In the genomic region with DNA sequence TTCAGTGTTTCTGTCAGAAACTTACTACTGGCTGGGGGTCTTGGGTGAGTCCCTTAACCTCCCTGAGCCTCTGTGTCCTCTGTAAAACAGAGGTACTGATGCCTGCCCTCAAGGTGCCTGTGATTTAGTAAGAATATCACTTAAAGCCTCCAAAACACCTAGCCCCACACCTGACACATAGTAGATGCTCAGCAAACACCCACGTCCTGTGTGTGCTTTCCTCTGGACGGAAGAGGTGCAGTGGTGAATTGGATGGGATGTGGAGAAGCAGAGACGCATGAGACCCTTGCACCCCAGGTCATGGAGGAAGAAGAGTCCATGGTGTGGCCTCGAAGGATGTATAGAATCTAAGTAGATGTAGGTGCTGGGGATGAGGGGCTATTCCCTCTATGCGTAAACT, we compare ENCODE assay signal across 16 cellular contexts.
DNase-seq lines count a peak whose midpoint lies in the region; ATAC-seq and TF ChIP-seq lines count a peak whose summit lies in the region.
"Had no signal": no experiment of that assay in that cellular context is flagged by ENCODE, and none has a peak within 500 bp of the region (broad histone marks: within the 10 kb centered on the region; RNA-seq: fewer than 3 reads in every experiment).

No MANE protein-coding gene starts in this region.

- no peaks in the 10 kb centered on the region for H3K36me3 ChIP-seq in CD4-positive, alpha-beta memory T cell (ENCODE audit: insufficient read depth, low read length)
- no peaks in the 10 kb centered on the region for H3K36me3 ChIP-seq in HEK293 (ENCODE audit: control insufficient read depth in 2 of 2, insufficient read depth in 1 of 2, low read length in 2 of 2)
- peaks cover 42% of the 10 kb centered on the region for H3K36me3 ChIP-seq in neutrophil
- H3K36me3 ChIP-seq in tibial artery: peaks cover 0 to 18% (median 8%) of the 10 kb centered on the region in 3 donors
- H3K36me3 ChIP-seq: SJSA1 had no signal

- TF ChIP-seq CTCF in HEK293 (tag by site-specific recombination; IDR thresholded peaks at IDR 0.05) (no peak), endothelial cell (IDR thresholded peaks at IDR 0.05; ENCODE audit: unreplicated experiment) (no peak), neutrophil (IDR thresholded peaks at IDR 0.05) (no peak), tibial artery (IDR thresholded peaks at IDR 0.05) (no peak)

- H3K27ac Mint-ChIP-seq in CD4-positive, alpha-beta memory T cell: peak overlapping the region in 5 of 7 donors; percentile 24 to 58 (median 38)
- peak overlapping the region; percentile 8 for H3K27ac Mint-ChIP-seq in endothelial cell (ENCODE audit: unreplicated experiment)

- intact Hi-C loops in CD4-positive, alpha-beta memory T cell (cut with micrococcal nuclease): no loop called here
- intact Hi-C loops in tibial artery (cut with DNase I; ENCODE audit: low total_unique reads): no loop called here

- peaks cover 0 to 1% (median 0%) of the 10 kb centered on the region in 8 donors for H3K9me3 Mint-ChIP-seq in CD4-positive, alpha-beta memory T cell
- H3K9me3 Mint-ChIP-seq in endothelial cell (ENCODE audit: unreplicated experiment): no peaks in the 10 kb centered on the region

- DNase-seq in CD4-positive, alpha-beta memory T cell: no peak
- DNase-seq in endothelial cell (ENCODE audit: low spot score) (no peak), tibial artery (no peak), NCI-H1436 (lab: John Stamatoyannopoulos, UW) (no peak)
- DNase-seq: DMS79 treated with DMSO at 0.1 percent for 48 hours, GM23248, KG1, NCI-H1105, NCI-H187, NCI-H446 had no signal

- no peaks in the 10 kb centered on the region for H3K27me3 ChIP-seq in CD4-positive, alpha-beta memory T cell (ENCODE audit: insufficient read depth, low read length)
- H3K27me3 ChIP-seq in neutrophil: no peaks in the 10 kb centered on the region
- H3K27me3 ChIP-seq in tibial artery: no peaks in the 10 kb centered on the region
- H3K27me3 ChIP-seq: BLaER1 treated with 17β-estradiol and CSF1 and Interleukin-3, amounts not matched to agents 10 nM and 100 nM; SJSA1 had no signal

- H3K27me3 Mint-ChIP-seq in CD4-positive, alpha-beta memory T cell: no peaks in the 10 kb centered on the region
- peaks cover 5% of the 10 kb centered on the region for H3K27me3 Mint-ChIP-seq in endothelial cell (ENCODE audit: unreplicated experiment)

- H3K4me1 ChIP-seq in CD4-positive, alpha-beta memory T cell (ENCODE audit: insufficient read depth, low read length): no peaks in the 10 kb centered on the region
- H3K4me1 ChIP-seq in HEK293 (ENCODE audit: control insufficient read depth, insufficient read depth, low read length): no peaks in the 10 kb centered on the region
- H3K4me1 ChIP-seq in neutrophil (ENCODE audit: control insufficient read depth in 1 of 2, insufficient read depth in 1 of 2, low read depth in 1 of 2, low read length in 1 of 2): peaks cover 45 to 54% of the 10 kb centered on the region in 2 experiments
- peaks cover 0 to 16% (median 0%) of the 10 kb centered on the region in 4 donors for H3K4me1 ChIP-seq in tibial artery
- H3K4me1 ChIP-seq: SJSA1 had no signal

- no peaks in the 10 kb centered on the region for H3K9me3 ChIP-seq in CD4-positive, alpha-beta memory T cell (ENCODE audit: control insufficient read depth in 1 of 2, low read length in 2 of 2)
- no peaks in the 10 kb centered on the region for H3K9me3 ChIP-seq in HEK293 (ENCODE audit: control insufficient read depth, insufficient read depth, low read depth, low read length)
- H3K9me3 ChIP-seq in neutrophil: no peaks in the 10 kb centered on the region
- no peaks in the 10 kb centered on the region for H3K9me3 ChIP-seq in tibial artery
- H3K9me3 ChIP-seq: BLaER1 treated with 17β-estradiol and CSF1 and Interleukin-3, amounts not matched to agents 10 nM and 100 nM; SJSA1 had no signal

- ATAC-seq in HG03565 (IDR thresholded peaks at IDR 0.05; ENCODE audit: unreplicated experiment): no peak
- ATAC-seq: HCT116 had no signal

- no peak overlapping the region for H3K4me3 Mint-ChIP-seq in CD4-positive, alpha-beta memory T cell
- H3K4me3 Mint-ChIP-seq in endothelial cell (ENCODE audit: unreplicated experiment): no peak overlapping the region

- CTCF ChIA-PET in CD4-positive, alpha-beta memory T cell (lab: Charles Lee; ENCODE audit: partially characterized antibody): interaction anchor here (0.9 kb wide), 1 partner anchor 15 kb away, joined by 3 read pairs; no protein-coding TSS in a partner anchor
- CTCF ChIA-PET in HEK293 (lab: Yijun Ruan, JAX): interaction anchor here (0.6 kb wide), 2 partner anchors 34 to 44 kb away, joined by 3 read pairs; no protein-coding TSS in a partner anchor

- H3K4me3 ChIP-seq in CD4-positive, alpha-beta memory T cell (ENCODE audit: low read length in 2 of 2): no peak overlapping the region
- H3K4me3 ChIP-seq in HEK293 (ENCODE audit: low read depth, low read length) (no peak overlapping the region), neutrophil (ENCODE audit: low read depth in 1 of 2, low read length in 1 of 2) (no peak overlapping the region), tibial artery (no peak overlapping the region)
- H3K4me3 ChIP-seq: BLaER1 treated with 17β-estradiol and CSF1 and Interleukin-3, amounts not matched to agents 10 nM and 100 nM; GM23248; SJSA1 had no signal

- POLR2A ChIA-PET in CD4-positive, alpha-beta memory T cell (lab: Charles Lee; ENCODE audit: partially characterized antibody): no interaction called here
- POLR2A ChIA-PET in HEK293 (lab: Yijun Ruan, JAX): no interaction called here

- H3K36me3 Mint-ChIP-seq in CD4-positive, alpha-beta memory T cell: no peaks in the 10 kb centered on the region
- peaks cover 12% of the 10 kb centered on the region for H3K36me3 Mint-ChIP-seq in endothelial cell (ENCODE audit: low read depth, unreplicated experiment)

- no peak overlapping the region for H3K27ac ChIP-seq in CD4-positive, alpha-beta memory T cell (ENCODE audit: low read depth, low read length)
- H3K27ac ChIP-seq in HEK293 (ENCODE audit: extremely low read depth, low read depth, low read length) (no peak overlapping the region), neutrophil (peak overlapping the region; percentile 13), tibial artery (no peak overlapping the region)
- H3K27ac ChIP-seq: GM23248, SJSA1 had no signal

- peaks cover 7 to 18% (median 10%) of the 10 kb centered on the region in 4 donors for H3K4me1 Mint-ChIP-seq in CD4-positive, alpha-beta memory T cell
- H3K4me1 Mint-ChIP-seq in endothelial cell (ENCODE audit: unreplicated experiment): no peaks in the 10 kb centered on the region

TF ChIP-seq in HEK293, 187 proteins besides CTCF, POLR2A, EP300 and RAD21:
- TF ChIP-seq ZNF10 (tag by site-specific recombination; IDR thresholded peaks at IDR 0.05) (no peak), ZNF664 (tag by site-specific recombination; IDR thresholded peaks at IDR 0.05) (peak; percentile 92), ZNF169 (tag by site-specific recombination; IDR thresholded peaks at IDR 0.05) (no peak)
